In the genomic region with DNA sequence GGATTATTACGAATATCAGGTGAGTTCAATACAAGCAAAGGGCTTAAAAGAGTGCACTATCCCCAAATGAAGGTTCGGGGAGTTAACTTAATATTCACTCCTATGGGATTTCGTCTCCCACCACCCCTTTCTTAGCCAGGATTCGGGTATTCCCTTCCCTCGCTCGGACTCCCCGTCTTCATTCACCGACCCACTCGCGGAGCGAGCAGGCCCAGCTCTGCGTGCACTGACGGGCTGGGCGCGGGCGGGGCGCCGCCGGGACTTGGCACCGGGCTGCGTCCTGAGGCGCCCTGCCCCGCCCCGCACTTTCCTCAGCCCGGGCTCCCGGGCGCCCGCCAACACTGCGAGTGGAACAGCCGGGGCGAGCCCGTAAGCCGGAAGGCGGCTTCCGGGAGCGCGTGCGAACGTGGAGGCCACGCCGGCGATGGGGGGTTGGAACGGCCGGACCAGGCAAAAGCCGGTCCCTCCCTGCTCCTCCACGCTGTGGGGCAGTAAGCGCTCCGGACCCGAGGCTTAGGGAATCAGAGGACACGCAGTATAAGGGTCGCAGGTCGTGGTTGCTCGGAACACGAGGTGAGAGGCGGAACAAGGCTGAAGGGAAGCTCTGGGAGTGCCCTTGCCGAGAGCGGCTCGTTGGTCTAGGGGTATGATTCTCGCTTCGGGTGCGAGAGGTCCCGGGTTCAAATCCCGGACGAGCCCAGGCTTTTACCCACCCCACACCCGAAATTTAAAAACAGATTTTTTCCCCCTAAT, we compare ENCODE assay signal across 8 cellular contexts. TPM values are rescaled to one million over a fixed set of nuclear protein-coding genes. Genes with fewer than 3 reads are reported as not detected.
DNase-seq lines count a peak whose midpoint lies in the region; ATAC-seq and TF ChIP-seq lines count a peak whose summit lies in the region.

No MANE protein-coding gene starts in this region.

- H3K27me3 ChIP-seq in HUES6 (ENCODE audit: control insufficient read depth, insufficient read depth, low read length), result peaks cover 21% of the 10 kb centered on the region
- peaks cover 26% of the 10 kb centered on the region for H3K27me3 ChIP-seq in NT2/D1 (ENCODE audit: insufficient read depth, insufficient read length)

- peak overlapping the region; percentile 79 for H3K9ac ChIP-seq in HUES6 (ENCODE audit: low read length)
- peak overlapping the region; percentile 99 for H3K9ac ChIP-seq in NT2/D1 (ENCODE audit: insufficient read length, low read depth)

- no peaks in the 10 kb centered on the region for H3K9me3 ChIP-seq in HUES6 (ENCODE audit: control insufficient read depth, insufficient read depth, low read depth, low read length)
- no peaks in the 10 kb centered on the region for H3K9me3 ChIP-seq in NT2/D1 (ENCODE audit: insufficient read depth, low read length)

- BruUV-seq in Calu3 (replicated peaks; lab: Mats Ljungman, UMichigan), result no TSS peak

- ATAC-seq in GM21447 (IDR thresholded peaks at IDR 0.05; ENCODE audit: unreplicated experiment), result peak; percentile 44

- H3K27ac ChIP-seq in HUES6 (ENCODE audit: low read depth, low read length), result 0 out of 2 replicates have a peak overlapping the region, but pooled peaks have one; percentile 24

- DNase-seq in Calu3 (peak; percentile 90), NT2/D1 (ENCODE audit: low read depth, low spot score) (no peak), epidermal melanocyte (ENCODE audit: insufficient read length, low spot score) (peak; percentile 20), mucosa of gallbladder (ENCODE audit: low spot score) (peak; percentile 94)
- DNase-seq in activated CD8-positive, alpha-beta memory T cell treated with anti-CD3 and anti-CD28 coated beads, Interleukin-2, amount 50 U/mL, for 48 hours, result peak; percentile 100
- peak; percentile 81 for DNase-seq in stimulated activated CD8-positive, alpha-beta memory T cell treated with anti-CD3 and anti-CD28 coated beads, Interleukin-4, amount 100 ng/mL, for 24 hours (ENCODE audit: low read depth)

- no peaks in the 10 kb centered on the region for H3K9me3 Mint-ChIP-seq in Calu3 (ENCODE audit: low read depth, unreplicated experiment)

- H3K27ac Mint-ChIP-seq in Calu3 (ENCODE audit: unreplicated experiment), result peak overlapping the region; percentile 97

- H3K27me3 Mint-ChIP-seq in Calu3 (ENCODE audit: unreplicated experiment), result peaks cover 4% of the 10 kb centered on the region

- peak overlapping the region; percentile 78 for H3K4me3 Mint-ChIP-seq in Calu3 (ENCODE audit: low read depth, unreplicated experiment)

- H3K36me3 ChIP-seq in HUES6 (ENCODE audit: control insufficient read depth, insufficient read depth, low read length), result no peaks in the 10 kb centered on the region
- no peaks in the 10 kb centered on the region for H3K36me3 ChIP-seq in NT2/D1 (ENCODE audit: insufficient read depth, insufficient read length, low read length)

- H3K36me3 Mint-ChIP-seq in Calu3 (ENCODE audit: insufficient read depth, unreplicated experiment), result peaks cover 32% of the 10 kb centered on the region

- peaks cover 22% of the 10 kb centered on the region for H3K4me1 Mint-ChIP-seq in Calu3 (ENCODE audit: low read depth, unreplicated experiment)

- intact Hi-C loops in Calu3 (cut with micrococcal nuclease; ENCODE audit: unreplicated experiment), result no loop called here

- CTCF ChIA-PET in Calu3 (lab: Charles Lee), result interaction anchor here (0.5 to 2.5 kb wide), 8 partner anchors 17 to 1489 kb away, joined by 3 to 14 read pairs (median 4); partner anchors contain the start of genes DCAF6 and MPC2

- no peak for TF ChIP-seq CTCF in Calu3 (IDR thresholded peaks at IDR 0.05; ENCODE audit: unreplicated experiment)

- H3K4me3 ChIP-seq in HUES6 (ENCODE audit: low read depth, low read length) (peak overlapping the region; percentile 84), NT2/D1 (ENCODE audit: insufficient read length, low read depth) (peak overlapping the region; percentile 92)

- H3K4me1 ChIP-seq in HUES6 (ENCODE audit: control insufficient read depth, insufficient read depth, low read length) (peaks cover 18% of the 10 kb centered on the region), NT2/D1 (ENCODE audit: insufficient read depth, insufficient read length) (no peaks in the 10 kb centered on the region)

RNA-seq across cellular contexts. Expression of gene MPZL1, which starts 7.5 kb away (rescaled TPM):
- total RNA-seq in Calu3 (2022), result 129 and 139 TPM in 2 replicates
- 137 TPM for total RNA-seq in mucosa of gallbladder
